In the genomic region with DNA sequence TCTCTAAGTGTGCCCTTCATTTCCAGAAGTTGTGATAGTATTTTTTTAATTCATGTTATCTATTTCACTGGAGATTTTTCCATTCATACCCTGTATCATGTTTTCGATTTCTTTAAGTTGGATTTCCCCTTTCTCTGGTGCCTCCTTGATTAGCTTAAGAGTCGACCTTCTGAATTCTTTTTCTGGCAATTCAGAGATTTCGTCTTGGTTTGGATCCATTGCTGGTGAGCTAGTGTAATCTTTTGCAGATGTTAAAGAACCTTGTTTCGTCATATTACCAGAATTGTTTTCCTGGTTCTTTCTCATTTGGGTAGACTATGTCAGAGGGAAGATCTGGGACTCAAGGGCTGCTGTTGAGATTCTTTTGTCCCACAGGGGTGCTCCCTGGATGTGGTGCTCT, we compare ENCODE assay signal across 22 cellular contexts.
"Had no signal": no experiment of that assay in that cellular context is flagged by ENCODE, and none has a peak within 500 bp of the region (broad histone marks: within the 10 kb centered on the region; RNA-seq: fewer than 3 reads in every experiment).

No MANE protein-coding gene starts in this region.

- H3K27ac ChIP-seq: body of pancreas, cardiac muscle cell, gastroesophageal sphincter, neutrophil, ovary, psoas muscle, right atrium auricular region, spleen, upper lobe of left lung had no signal

- H3K36me3 Mint-ChIP-seq: WTC11 had no signal

- H3K9me3 ChIP-seq: body of pancreas, gastroesophageal sphincter, neutrophil, ovary, psoas muscle, upper lobe of left lung had no signal

- H3K4me3 Mint-ChIP-seq: activated T-cell treated with anti-CD3 and anti-CD28 coated beads, Interleukin-2, amount 50 U/mL, for 4 hours; nephron; T-helper 1 cell treated with Interleukin-12 subunit alpha and Interleukin-12 subunit beta and Interleukin-4 antibody, amounts not matched to agents 30 μg/mL and 1 μg/mL, for 36 hours; WTC11 had no signal

- H3K27me3 ChIP-seq: body of pancreas, cardiac muscle cell, gastroesophageal sphincter, neutrophil, ovary, right atrium auricular region, spleen, upper lobe of left lung had no signal

- H3K27ac Mint-ChIP-seq: nephron; T-helper 1 cell treated with Interleukin-12 subunit alpha and Interleukin-12 subunit beta and Interleukin-4 antibody, amounts not matched to agents 30 μg/mL and 1 μg/mL, for 36 hours; WTC11 had no signal

- H3K36me3 ChIP-seq: cardiac muscle cell, gastroesophageal sphincter, neutrophil, ovary, right atrium auricular region, spleen, upper lobe of left lung had no signal

- DNase-seq: activated CD4-positive, alpha-beta T cell treated with anti-CD3 and anti-CD28 coated beads for 48 hours; activated gamma-delta T cell; activated T-cell treated with anti-CD3 and anti-CD28 coated beads, Interleukin-2, amount 50 U/mL, for 4 hours; anterior cingulate cortex; erythroblast; hypothalamus; mesenchymal stem cell; ovary; psoas muscle; stimulated activated CD4-positive, alpha-beta T cell treated with anti-CD3 and anti-CD28 coated beads, Interleukin-4, amount 100 ng/mL, for 1 hour; stimulated activated naive CD8-positive, alpha-beta T cell treated with anti-CD3 and anti-CD28 coated beads, Interleukin-15, Interleukin-2, amounts not matched to agents 100 U/mL and 50 U/mL, for 24 hours; T1000; upper lobe of left lung had no signal

- ATAC-seq: activated T-cell treated with anti-CD3 and anti-CD28 coated beads, Interleukin-2, amount 50 U/mL, for 4 hours; body of pancreas; gastroesophageal sphincter; psoas muscle; stimulated activated naive CD8-positive, alpha-beta T cell treated with anti-CD3 and anti-CD28 coated beads, Interleukin-15, Interleukin-2, amounts not matched to agents 100 U/mL and 50 U/mL, for 24 hours; WTC11 had no signal

- H3K4me3 ChIP-seq: body of pancreas, cardiac muscle cell, gastroesophageal sphincter, ovary, psoas muscle, right atrium auricular region, spleen, upper lobe of left lung had no signal

- H3K4me1 Mint-ChIP-seq: nephron had no signal
